22 cellular contexts compared by ENCODE assay signal in the genomic region with DNA sequence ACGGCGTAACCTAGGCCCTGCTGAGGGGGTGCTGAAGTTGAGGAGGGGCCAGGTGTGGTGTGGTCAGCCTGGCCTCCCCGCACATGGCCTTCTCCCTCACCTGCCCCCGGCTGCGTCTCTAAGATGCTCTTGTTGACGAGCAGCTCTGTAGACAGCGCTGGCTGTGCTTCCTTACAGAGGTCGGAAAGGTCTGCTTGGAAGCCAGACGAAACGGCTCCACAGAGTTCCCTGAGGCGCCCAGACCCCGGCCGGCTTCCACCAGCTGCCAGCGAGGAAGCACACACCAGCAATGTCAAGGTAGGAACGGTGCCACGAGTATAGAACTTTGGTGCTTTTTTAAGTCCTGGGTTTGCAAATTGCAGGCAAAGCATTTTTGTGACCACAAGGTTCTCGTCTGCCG. TPM values are rescaled to one million over a fixed set of nuclear protein-coding genes. Genes with fewer than 3 reads are reported as not detected.
DNase-seq lines count a peak whose midpoint lies in the region; ATAC-seq and TF ChIP-seq lines count a peak whose summit lies in the region.
"Had no signal": no experiment of that assay in that cellular context is flagged by ENCODE, and none has a peak within 500 bp of the region (broad histone marks: within the 10 kb centered on the region; RNA-seq: fewer than 3 reads in every experiment).

No MANE protein-coding gene starts in this region.

- no peaks in the 10 kb centered on the region for H3K27me3 Mint-ChIP-seq in endothelial cell (ENCODE audit: unreplicated experiment)
- H3K27me3 Mint-ChIP-seq: CD4-positive, alpha-beta T cell; CD8-positive, alpha-beta memory T cell had no signal

- DNase-seq in left ventricle myocardium superior (peak; percentile 11), heart right ventricle (no peak), endothelial cell (ENCODE audit: low spot score) (no peak), osteoblast (ENCODE audit: insufficient read length, low spot score, missing footprints) (peak; percentile 38), COLO668 (lab: John Stamatoyannopoulos, UW; ENCODE audit: unreplicated experiment) (no peak)
- DNase-seq: 8988T; ACHN; AML-193; BE2C; Calu3; CD4-positive, alpha-beta T cell; CD8-positive, alpha-beta memory T cell; COR-L47; DMS53; DND-41; GOT3; HCEC 1CT had no signal

- ATAC-seq in left ventricle myocardium superior (no peak), heart right ventricle (no peak), HG02852 (IDR thresholded peaks at IDR 0.05; ENCODE audit: unreplicated experiment) (no peak), HG03108 (IDR thresholded peaks at IDR 0.05; ENCODE audit: unreplicated experiment) (no peak)
- ATAC-seq: A549 had no signal

- H3K27ac Mint-ChIP-seq in endothelial cell (ENCODE audit: unreplicated experiment) = no peak overlapping the region
- H3K27ac Mint-ChIP-seq: CD4-positive, alpha-beta T cell had no signal

- no peaks in the 10 kb centered on the region for H3K79me2 ChIP-seq in osteoblast (ENCODE audit: insufficient read depth, low read length)

- peaks cover 0 to 17% (median 6%) of the 10 kb centered on the region in 9 donors for H3K4me1 ChIP-seq in heart right ventricle
- H3K4me1 ChIP-seq in osteoblast (ENCODE audit: insufficient read depth, low read length) = no peaks in the 10 kb centered on the region
- H3K4me1 ChIP-seq: A549, BE2C had no signal

- H3K36me3 Mint-ChIP-seq in endothelial cell (ENCODE audit: low read depth, unreplicated experiment) = peaks cover 41% of the 10 kb centered on the region

- peak overlapping the region; percentile 25 for H3K4me3 Mint-ChIP-seq in endothelial cell (ENCODE audit: unreplicated experiment)
- H3K4me3 Mint-ChIP-seq: CD14-positive monocyte; CD4-positive, alpha-beta T cell; CD8-positive, alpha-beta memory T cell had no signal

- H3K4me3 ChIP-seq in heart right ventricle = no peak overlapping the region
- no peak overlapping the region for H3K4me3 ChIP-seq in osteoblast (ENCODE audit: insufficient read depth, low read length)
- H3K4me3 ChIP-seq: A549; BLaER1 treated with 17β-estradiol and CSF1 and Interleukin-3, amounts not matched to agents 10 nM and 100 nM had no signal

- 93% methylated on average over 18 of the region's 18 CpGs for WGBS in heart right ventricle, 2 donors

- no peaks in the 10 kb centered on the region for H3K27me3 ChIP-seq in heart right ventricle
- no peaks in the 10 kb centered on the region for H3K27me3 ChIP-seq in osteoblast (ENCODE audit: insufficient read depth, low read length)
- H3K27me3 ChIP-seq: BE2C; BLaER1 treated with 17β-estradiol and CSF1 and Interleukin-3, amounts not matched to agents 10 nM and 100 nM had no signal

- H3K9me3 ChIP-seq in heart right ventricle = no peaks in the 10 kb centered on the region
- no peaks in the 10 kb centered on the region for H3K9me3 ChIP-seq in osteoblast (ENCODE audit: low read depth, low read length)
- H3K9me3 ChIP-seq: A549; BE2C; BLaER1 treated with 17β-estradiol and CSF1 and Interleukin-3, amounts not matched to agents 10 nM and 100 nM had no signal

- H3K36me3 ChIP-seq in heart right ventricle (peaks cover 0 to 98% (median 44%) of the 10 kb centered on the region in 9 donors), osteoblast (ENCODE audit: insufficient read depth, low read length) (peaks cover 65% of the 10 kb centered on the region)

- no peaks in the 10 kb centered on the region for H3K9me3 Mint-ChIP-seq in endothelial cell (ENCODE audit: unreplicated experiment)
- H3K9me3 Mint-ChIP-seq: CD4-positive, alpha-beta T cell; CD8-positive, alpha-beta memory T cell had no signal

- H4K20me1 ChIP-seq in osteoblast (ENCODE audit: insufficient read depth, low read length) = no peaks in the 10 kb centered on the region

- intact Hi-C loops in left ventricle myocardium superior (cut with micrococcal nuclease) (no loop called here), heart right ventricle (cut with DNase I) (loop anchor here in 2 of 10 donors (5.0 to 10.0 kb wide), 2 partner anchors 52 to 175 kb away; no protein-coding TSS in a partner anchor)

- TF ChIP-seq CTCF in heart right ventricle (IDR thresholded peaks at IDR 0.05) (no peak), endothelial cell (IDR thresholded peaks at IDR 0.05; ENCODE audit: unreplicated experiment) (no peak), osteoblast (IDR thresholded peaks at IDR 0.05; ENCODE audit: extremely low read depth, low read depth, low read length) (no peak)

- H3K4me2 ChIP-seq in osteoblast (ENCODE audit: insufficient read depth, low read length) = no peak overlapping the region
- H3K4me2 ChIP-seq: A549; BLaER1 treated with 17β-estradiol and CSF1 and Interleukin-3, amounts not matched to agents 10 nM and 100 nM had no signal

- H3K27ac ChIP-seq in heart right ventricle (no peak overlapping the region), osteoblast (ENCODE audit: low read depth, low read length) (no peak overlapping the region)
- H3K27ac ChIP-seq: A549; BLaER1 treated with 17β-estradiol and CSF1 and Interleukin-3, amounts not matched to agents 10 nM and 100 nM had no signal

- no peak overlapping the region for H2AFZ ChIP-seq in osteoblast (ENCODE audit: low read length)

- H3K4me1 Mint-ChIP-seq in endothelial cell (ENCODE audit: unreplicated experiment) = peaks cover 7% of the 10 kb centered on the region

RNA-seq across cellular contexts. Expression of a gene that starts 18.8 kb away (rescaled TPM):
- 28.5 TPM for total RNA-seq in left ventricle myocardium superior
- total RNA-seq in heart right ventricle = 10 to 100 TPM; 19.7 to 24.9 (median 22.9) TPM
- polyA plus RNA-seq in heart right ventricle = 10 to 100 TPM in 1 of 2 donors, 1 to 10 TPM in 1; 9.4 to 45.2 TPM
- total RNA-seq in endothelial cell (ENCODE audit: unreplicated experiment) = 80.2 TPM
- 22.8 and 27.4 TPM in 2 replicates for total RNA-seq in osteoblast

Comparison
In these comparisons a context has a peak if more than half of its experiments do, and no peak if none do; other contexts are left out.
1. DNase-seq: peak in left ventricle myocardium superior (single experiment) and osteoblast (single experiment); none in heart right ventricle (0 of 2), endothelial cell (single experiment) and COLO668 (single experiment).